ENCODE assay signal across 1 cellular context in the genomic region with DNA sequence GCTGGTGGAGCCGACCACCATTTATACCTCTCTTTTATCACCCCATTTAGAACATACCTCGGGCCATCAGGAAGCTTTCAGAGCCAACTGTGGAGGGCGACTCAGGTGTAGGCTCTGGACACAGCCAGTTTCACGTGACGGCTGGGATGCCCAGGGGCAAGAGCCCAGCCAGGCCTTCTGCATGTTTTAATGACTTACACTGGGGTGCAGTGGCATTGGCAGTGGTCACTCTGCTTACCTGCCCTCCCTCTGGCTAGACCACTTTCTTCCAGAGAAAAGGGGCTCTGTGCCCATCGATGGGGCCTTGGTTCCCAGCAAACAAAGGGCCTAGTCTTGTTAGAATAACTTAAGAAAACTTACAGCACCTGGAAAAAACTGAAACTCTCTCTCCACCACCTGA.
A peak's percentile ranks its signal among the peaks of the same experiment; 100 is the strongest.
TF ChIP-seq lines count a peak whose summit lies in the region.

No MANE protein-coding gene starts in this region.

TF ChIP-seq in HEK293, 187 proteins besides CTCF, POLR2A, EP300 and RAD21:
- TF ChIP-seq ZNF133 (tag by site-specific recombination; IDR thresholded peaks at IDR 0.05) (peak; percentile 75), ZNF112 (tag by site-specific recombination; IDR thresholded peaks at IDR 0.05) (no peak)
